16 cellular contexts compared by ENCODE assay signal in genomic region chr2:178301595-178302324, GRCh38.
"Had no signal": no experiment of that assay in that cellular context is flagged by ENCODE, and none has a peak within 500 bp of the region (broad histone marks: within the 10 kb centered on the region; RNA-seq: fewer than 3 reads in every experiment).

No MANE protein-coding gene starts in this region.

- ATAC-seq: activated T-cell treated with anti-CD3 and anti-CD28 coated beads, Interleukin-2, amount 50 U/mL, for 72 hours; natural killer cell treated with Interleukin-12 subunit alpha and Interleukin-12 subunit beta and Interleukin-15 and Interleukin-18, amount 100 ng/mL, for 72 hours; sciatic nerve; stimulated activated naive B cell treated with anti-CD40 and anti-IgM and Interleukin-4, amounts not matched to agents 10 μg/mL and 1 μg/mL and 100 μg/mL, for 72 hours had no signal

- H3K4me3 ChIP-seq: prostate gland, spleen, transverse colon had no signal

- H3K27me3 ChIP-seq: transverse colon had no signal

- DNase-seq: activated CD4-positive, alpha-beta T cell treated with anti-CD3 and anti-CD28 coated beads, Interleukin-2, amount 50 U/mL, for 48 hours; activated CD8-positive, alpha-beta memory T cell treated with anti-CD3 and anti-CD28 coated beads, Interleukin-2, amount 50 U/mL, for 4 hours; activated naive CD8-positive, alpha-beta T cell treated with anti-CD3 and anti-CD28 coated beads, Interleukin-2, amount 10 ng/mL, durations not matched to agents 7 days and 5 days; activated T-cell treated with anti-CD3 and anti-CD28 coated beads, Interleukin-2, amount 50 U/mL, for 72 hours; anterior cingulate cortex; cerebellar nuclear complex; endodermal cell; hippocampal formation; occipital lobe; spleen; stimulated activated CD4-positive, alpha-beta T cell treated with anti-CD3 and anti-CD28 coated beads, Interleukin-1b, Interleukin-23, amount 100 ng/mL, for 48 hours; stimulated activated naive B cell treated with anti-CD40 and anti-IgM and Interleukin-4, amounts not matched to agents 10 μg/mL and 1 μg/mL and 100 μg/mL, for 72 hours; transverse colon had no signal

- H3K9me3 ChIP-seq: prostate gland, spleen, transverse colon had no signal

- H3K36me3 ChIP-seq: prostate gland, spleen, transverse colon had no signal

- H3K27ac ChIP-seq: prostate gland, spleen, transverse colon had no signal

- H3K4me1 ChIP-seq: prostate gland, spleen, transverse colon had no signal
